Comparison of ENCODE assay signal across 1 cellular context in the genomic region with DNA sequence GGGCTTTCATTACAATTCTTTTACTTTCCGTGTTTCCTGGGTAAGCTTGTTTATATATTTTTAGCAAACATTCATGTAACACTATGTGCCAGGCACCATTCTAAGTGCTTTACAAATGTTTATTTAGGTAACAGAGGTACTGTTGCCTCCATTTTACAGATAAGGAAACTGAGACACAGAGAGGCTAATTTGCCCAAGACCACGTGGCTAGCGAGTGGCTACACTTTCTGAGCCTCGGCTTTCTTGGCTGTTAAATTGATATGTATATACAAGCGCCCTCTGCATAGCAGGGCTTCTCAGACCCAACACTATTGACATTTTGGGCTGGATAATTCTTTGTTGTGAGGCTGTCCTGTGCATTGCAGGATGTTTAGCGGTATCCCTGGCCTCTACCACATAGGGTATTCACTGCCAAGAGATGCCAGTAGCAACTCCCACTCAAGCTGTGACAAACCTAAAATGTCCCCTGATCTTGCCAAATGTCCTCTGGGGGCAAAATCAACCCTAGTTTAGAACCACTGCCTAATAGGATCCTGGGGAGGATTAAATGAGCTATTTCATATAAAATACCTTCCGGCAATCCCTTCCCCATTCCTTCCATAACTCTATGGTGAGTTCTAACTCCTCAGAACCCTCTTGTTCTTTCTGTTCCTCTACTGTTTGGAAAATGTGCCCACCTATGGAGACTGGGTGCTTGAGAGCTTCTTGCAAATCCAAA.
TF ChIP-seq lines count a peak whose summit lies in the region.

No MANE protein-coding gene starts in this region.

TF ChIP-seq in HCT116, 20 proteins besides CTCF, POLR2A, EP300 and RAD21 (continued from another document):
- TF ChIP-seq, protein P1, sequence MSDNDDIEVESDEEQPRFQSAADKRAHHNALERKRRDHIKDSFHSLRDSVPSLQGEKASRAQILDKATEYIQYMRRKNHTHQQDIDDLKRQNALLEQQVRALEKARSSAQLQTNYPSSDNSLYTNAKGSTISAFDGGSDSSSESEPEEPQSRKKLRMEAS (IDR thresholded peaks at IDR 0.05): no peak
- TF ChIP-seq SP1 (IDR thresholded peaks at IDR 0.05; ENCODE audit: low read depth) (no peak), POLR2AphosphoS5 (IDR thresholded peaks at IDR 0.05; ENCODE audit: low read depth, low read length) (no peak), ELF1 (IDR thresholded peaks at IDR 0.05; ENCODE audit: borderline replicate concordance, low read depth) (no peak)
TF ChIP-seq in HCT116: peak in this region for 0.
